ENCODE assay signal across 8 cellular contexts in the genomic region with DNA sequence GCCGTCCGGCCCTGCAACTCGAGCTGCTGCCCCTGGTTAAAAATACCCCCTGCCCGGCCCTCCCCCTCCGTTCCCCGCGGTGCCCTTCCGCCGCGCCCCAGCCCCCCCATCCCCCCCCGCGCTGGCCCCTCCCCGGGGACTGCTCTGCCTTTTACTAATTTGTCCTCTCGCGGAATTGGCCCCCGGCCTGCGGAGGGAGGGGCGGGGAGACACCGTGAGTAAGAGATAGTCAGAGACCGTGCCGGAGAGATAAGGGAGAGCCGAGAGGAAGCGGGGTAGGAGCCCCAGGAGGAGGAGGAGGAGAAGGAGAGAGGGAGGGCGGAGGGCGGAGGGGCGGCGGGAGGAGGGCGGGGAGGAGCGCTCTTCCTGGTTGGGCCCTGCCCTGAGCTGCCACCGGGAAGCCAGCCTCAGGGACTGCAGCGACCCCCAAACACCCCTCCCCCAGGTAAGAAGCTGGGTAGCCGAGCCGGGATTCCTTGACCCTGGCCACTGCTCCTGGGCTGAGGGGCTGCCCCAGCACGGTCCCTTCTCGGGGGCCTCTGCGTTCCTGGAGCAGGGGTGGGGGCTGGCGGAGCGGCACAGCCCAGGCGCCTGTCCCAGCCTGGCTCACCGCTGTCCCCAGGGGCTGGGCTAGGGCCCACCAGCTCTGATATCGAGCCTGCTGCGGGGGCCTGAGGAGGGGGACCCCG. TPM values are rescaled to one million over a fixed set of nuclear protein-coding genes. Genes with fewer than 3 reads are reported as not detected.
A peak's percentile ranks its signal among the peaks of the same experiment; 100 is the strongest.
DNase-seq lines count a peak whose midpoint lies in the region; ATAC-seq, FAIRE-seq and TF ChIP-seq lines count a peak whose summit lies in the region.

A gene (plus strand): TSS at position 360 of the 689 bp plus-strand sequence. CDS start 774 bp downstream, outside the sequence.

- CTCF ChIA-PET in OCI-LY7 (lab: Charles Lee; ENCODE audit: unreplicated experiment) (interaction anchor here (1.1 kb wide), 2 partner anchors 9 to 46 kb away, joined by 3 to 5 read pairs; no protein-coding TSS in a partner anchor), endothelial cell of umbilical vein (lab: Charles Lee) (interaction anchor here (1.0 to 3.4 kb wide), 15 partner anchors 12 to 148 kb away, joined by 3 to 27 read pairs (median 6); a partner anchor contains a TSS)

- no peaks in the 10 kb centered on the region for H3K9me2 ChIP-seq in OCI-LY7 (ENCODE audit: insufficient read depth, low read length)

- ATAC-seq in GM19023 (IDR thresholded peaks at IDR 0.05; ENCODE audit: unreplicated experiment) (peak; percentile 50), HG03565 (IDR thresholded peaks at IDR 0.05; ENCODE audit: unreplicated experiment) (peak; percentile 28)

- H2AFZ ChIP-seq in OCI-LY7 (ENCODE audit: low read length) (peak within 1 kb of the TSS; percentile 63; the same call in 1 of the 2 replicates), endothelial cell of umbilical vein (ENCODE audit: low read depth, low read length) (peak within 1 kb of the TSS; percentile 83)

- H3K79me2 ChIP-seq in OCI-LY7 (ENCODE audit: insufficient read depth, low read depth, low read length) = peaks cover 3% of the 10 kb centered on the region; the same call in 1 of the 2 replicates
- H3K79me2 ChIP-seq in endothelial cell of umbilical vein (ENCODE audit: control insufficient read depth, insufficient read depth, low read length) = peaks cover 22% of the 10 kb centered on the region

- FAIRE-seq in endothelial cell of umbilical vein (lab: Jason Lieb, UNC) = peak; percentile 89

- POLR2A ChIA-PET in OCI-LY7 (lab: Charles Lee) = interaction anchor here (0.7 to 2.2 kb wide), 5 partner anchors 46 to 80 kb away, joined by 3 to 13 read pairs (median 5); a partner anchor contains a TSS
- POLR2A ChIA-PET in endothelial cell of umbilical vein (lab: Charles Lee) = interaction anchor here (1.0 to 1.3 kb wide), 2 partner anchors 13 to 47 kb away, joined by 3 to 4 read pairs; a partner anchor contains a TSS

- BruUV-seq in OCI-LY7 (replicated peaks; lab: Mats Ljungman, UMichigan) (no TSS peak), endothelial cell of umbilical vein (replicated peaks; lab: Mats Ljungman, UMichigan) (no TSS peak)

- DNase-seq in ACHN (peak; percentile 88), OCI-LY7 (ENCODE audit: low spot score) (peak; percentile 75), endothelial cell of umbilical vein (ENCODE audit: low read depth, low spot score) (peak; percentile 71)
- DNase-seq in activated CD8-positive, alpha-beta memory T cell treated with anti-CD3 and anti-CD28 coated beads, Interleukin-2, amount 50 U/mL, for 4 hours = peak; percentile 71
- DNase-seq in stimulated activated CD8-positive, alpha-beta memory T cell treated with anti-CD3 and anti-CD28 coated beads, Interleukin-2, amount 100 ng/mL, for 1 hour (ENCODE audit: low read depth in 2 of 2) = peak; percentile 33 to 40

- H3K9me1 ChIP-seq in endothelial cell of umbilical vein (replicated peaks; ENCODE audit: control insufficient read depth, extremely low read depth, insufficient read depth, low read length) = no peaks in the 10 kb centered on the region

- H3K4me1 ChIP-seq in OCI-LY7 (ENCODE audit: insufficient read depth, low read length, poor library complexity, severe bottlenecking) (peaks cover 26% of the 10 kb centered on the region), endothelial cell of umbilical vein (ENCODE audit: control insufficient read depth, extremely low read depth, insufficient read depth, low read length) (peaks cover 9% of the 10 kb centered on the region), mononuclear cell (ENCODE audit: insufficient read depth, low read length) (peaks cover 29% of the 10 kb centered on the region)

- peak; percentile 53 for TF ChIP-seq POLR2A in endothelial cell of umbilical vein (IDR thresholded peaks at IDR 0.05; ENCODE audit: low read depth, low read length)

- H3K9ac ChIP-seq in endothelial cell of umbilical vein (replicated peaks; ENCODE audit: extremely low read depth, insufficient read depth, low read length) = peak within 1 kb of the TSS; percentile 83

- in situ Hi-C loops in ACHN (cut with HindIII; ENCODE audit: low pct_ligation_motif_present, low pct_unique_long_range_greater_than_20kb, low sequenced_read_pairs) = no loop called here

- intact Hi-C loops in OCI-LY7 (cut with micrococcal nuclease; ENCODE audit: unreplicated experiment) = loop anchor here (1.0 to 5.0 kb wide), 4 partner anchors 49 to 333 kb away; a partner anchor contains a TSS
- intact Hi-C loops in endothelial cell of umbilical vein (cut with micrococcal nuclease) = loop anchor here (1.0 to 2.0 kb wide), 2 partner anchors 47 to 65 kb away; a partner anchor contains a TSS

- H3K27ac ChIP-seq in OCI-LY7 (ENCODE audit: low read depth, low read length, poor library complexity, severe bottlenecking) (peak within 1 kb of the TSS; percentile 64), endothelial cell of umbilical vein (ENCODE audit: insufficient read depth, low read depth, low read length) (peak within 1 kb of the TSS; percentile 58)

- H4K20me1 ChIP-seq in OCI-LY7 (ENCODE audit: insufficient read depth, low read length) (no peaks in the 10 kb centered on the region), endothelial cell of umbilical vein (replicated peaks; ENCODE audit: control insufficient read depth, extremely low read depth, insufficient read depth, low read length) (no peaks in the 10 kb centered on the region)

- no peak for TF ChIP-seq CTCF in OCI-LY7 (conservative IDR thresholded peaks at IDR 0.05; ENCODE audit: low read length)
- TF ChIP-seq CTCF in endothelial cell of umbilical vein (IDR thresholded peaks at IDR 0.05; ENCODE audit: extremely low read depth in 1 of 2, insufficient read depth in 1 of 2, low read depth in 1 of 2, low read length in 2 of 2) = no peak

- peak within 1 kb of the TSS; percentile 98 for H3K4me2 ChIP-seq in OCI-LY7 (ENCODE audit: low read length)
- H3K4me2 ChIP-seq in endothelial cell of umbilical vein (ENCODE audit: insufficient read depth, low read length) = peak within 1 kb of the TSS; percentile 84

- H3K9me3 ChIP-seq in OCI-LY7 (ENCODE audit: low read length) (no peaks in the 10 kb centered on the region), endothelial cell of umbilical vein (replicated peaks; ENCODE audit: control insufficient read depth, insufficient read depth, low read length) (no peaks in the 10 kb centered on the region), mononuclear cell (ENCODE audit: low read depth, low read length) (no peaks in the 10 kb centered on the region)

- no peaks in the 10 kb centered on the region for H3K27me3 ChIP-seq in endothelial cell of umbilical vein (ENCODE audit: control insufficient read depth in 2 of 2, insufficient read depth in 2 of 2, low read length in 2 of 2)
- no peaks in the 10 kb centered on the region for H3K27me3 ChIP-seq in mononuclear cell (ENCODE audit: insufficient read depth, low read length)

- H3K36me3 ChIP-seq in OCI-LY7 (ENCODE audit: insufficient read depth, low read length) (peaks cover 5% of the 10 kb centered on the region; the same call in 1 of the 2 replicates), endothelial cell of umbilical vein (ENCODE audit: control insufficient read depth in 2 of 2, extremely low read depth in 1 of 2, insufficient read depth in 2 of 2, low read length in 2 of 2) (peaks cover 0 to 9% of the 10 kb centered on the region in 2 experiments)

- H3K4me3 ChIP-seq in OCI-LY7 (ENCODE audit: low read depth, low read length, poor library complexity, severe bottlenecking) = peak within 1 kb of the TSS; percentile 91
- H3K4me3 ChIP-seq in endothelial cell of umbilical vein (replicated peaks in 1 of 3; ENCODE audit: insufficient read depth in 1 of 3, low read depth in 1 of 3, low read length in 3 of 3) = peak within 1 kb of the TSS; percentile 80 to 92 (median 86)
- H3K4me3 ChIP-seq in mononuclear cell (ENCODE audit: low read length) = peak within 1 kb of the TSS; percentile 70

- dilution Hi-C loops in endothelial cell of umbilical vein (cut with MboI; ENCODE audit: extremely low pct_ligation_motif_present, low sequenced_read_pairs) = no loop called here

TF ChIP-seq in endothelial cell of umbilical vein, 7 proteins besides CTCF, POLR2A, EP300 and RAD21:
- no peak for TF ChIP-seq EZH2 (IDR thresholded peaks at IDR 0.05; ENCODE audit: borderline replicate concordance, low read depth, low read length, severe bottlenecking)
- peak; percentile 27 for TF ChIP-seq FOS (IDR thresholded peaks at IDR 0.05; ENCODE audit: borderline replicate concordance, insufficient read depth, low read length)
- peak; percentile 63 for TF ChIP-seq GATA2 (IDR thresholded peaks at IDR 0.05; ENCODE audit: insufficient read depth, insufficient read length, low read depth, low read length)
- TF ChIP-seq POLR2AphosphoS5 (IDR thresholded peaks at IDR 0.05; ENCODE audit: insufficient read depth, low read depth, low read length) = peak; percentile 77
- TF ChIP-seq, protein P1, sequence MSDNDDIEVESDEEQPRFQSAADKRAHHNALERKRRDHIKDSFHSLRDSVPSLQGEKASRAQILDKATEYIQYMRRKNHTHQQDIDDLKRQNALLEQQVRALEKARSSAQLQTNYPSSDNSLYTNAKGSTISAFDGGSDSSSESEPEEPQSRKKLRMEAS (IDR thresholded peaks at IDR 0.05; ENCODE audit: insufficient read depth, insufficient read length) = no peak
- no peak for TF ChIP-seq JUN (IDR thresholded peaks at IDR 0.05; ENCODE audit: borderline replicate concordance, insufficient read depth, insufficient read length, low read depth)
- no peak for TF ChIP-seq MYC (IDR thresholded peaks at IDR 0.05; ENCODE audit: low read depth, low read length)

RNA-seq across cellular contexts. Expression of the gene that starts here (rescaled TPM):
- 66.9 and 89.9 TPM in 2 replicates for total RNA-seq in OCI-LY7 (2014; rRNA removed; shearing (Covaris generic))
- 111 and 118 TPM in 2 replicates for total RNA-seq in OCI-LY7 (2022)
- total RNA-seq in endothelial cell of umbilical vein = 201 and 217 TPM in 2 replicates
- polyA plus RNA-seq in endothelial cell of umbilical vein = 218 and 293 TPM in 2 replicates
- 104 and 130 TPM in 2 replicates for polyA plus RNA-seq in endothelial cell of umbilical vein (2011; cell fraction: cytosol; rRNA removed)
- 220 and 267 TPM in 2 replicates for polyA plus RNA-seq in endothelial cell of umbilical vein (2011; cell fraction: nucleus; rRNA removed)
- polyA plus RNA-seq in endothelial cell of umbilical vein (2012) = 180 and 197 TPM in 2 replicates
- 155 and 183 TPM in 2 replicates for polyA minus RNA-seq in endothelial cell of umbilical vein
- 76.0 TPM for polyA minus RNA-seq in endothelial cell of umbilical vein (2011; cell fraction: cytosol; rRNA and poly(A)+ RNA removed)
- polyA minus RNA-seq in endothelial cell of umbilical vein (2011; cell fraction: nucleus; rRNA and poly(A)+ RNA removed) = 79.3 and 107 TPM in 2 replicates
- total RNA-seq in mononuclear cell = 76.2 TPM

Comparison
In these comparisons a context has a peak if more than half of its experiments do, and no peak if none do; other contexts are left out.
1. Peak in every context shown above with its lines: DNase-seq, ATAC-seq, H3K4me3 ChIP-seq and H3K27ac ChIP-seq.
2. DNase-seq: peak in every context shown above with its lines; median percentile 88 in ACHN; 75 in OCI-LY7; 71 in activated CD8-positive, alpha-beta memory T cell treated with anti-CD3 and anti-CD28 coated beads, Interleukin-2, amount 50 U/mL, for 4 hours; 71 in endothelial cell of umbilical vein; 36 in stimulated activated CD8-positive, alpha-beta memory T cell treated with anti-CD3 and anti-CD28 coated beads, Interleukin-2, amount 100 ng/mL, for 1 hour.